Comparison of ENCODE assay signal across 8 cellular contexts in the genomic region with DNA sequence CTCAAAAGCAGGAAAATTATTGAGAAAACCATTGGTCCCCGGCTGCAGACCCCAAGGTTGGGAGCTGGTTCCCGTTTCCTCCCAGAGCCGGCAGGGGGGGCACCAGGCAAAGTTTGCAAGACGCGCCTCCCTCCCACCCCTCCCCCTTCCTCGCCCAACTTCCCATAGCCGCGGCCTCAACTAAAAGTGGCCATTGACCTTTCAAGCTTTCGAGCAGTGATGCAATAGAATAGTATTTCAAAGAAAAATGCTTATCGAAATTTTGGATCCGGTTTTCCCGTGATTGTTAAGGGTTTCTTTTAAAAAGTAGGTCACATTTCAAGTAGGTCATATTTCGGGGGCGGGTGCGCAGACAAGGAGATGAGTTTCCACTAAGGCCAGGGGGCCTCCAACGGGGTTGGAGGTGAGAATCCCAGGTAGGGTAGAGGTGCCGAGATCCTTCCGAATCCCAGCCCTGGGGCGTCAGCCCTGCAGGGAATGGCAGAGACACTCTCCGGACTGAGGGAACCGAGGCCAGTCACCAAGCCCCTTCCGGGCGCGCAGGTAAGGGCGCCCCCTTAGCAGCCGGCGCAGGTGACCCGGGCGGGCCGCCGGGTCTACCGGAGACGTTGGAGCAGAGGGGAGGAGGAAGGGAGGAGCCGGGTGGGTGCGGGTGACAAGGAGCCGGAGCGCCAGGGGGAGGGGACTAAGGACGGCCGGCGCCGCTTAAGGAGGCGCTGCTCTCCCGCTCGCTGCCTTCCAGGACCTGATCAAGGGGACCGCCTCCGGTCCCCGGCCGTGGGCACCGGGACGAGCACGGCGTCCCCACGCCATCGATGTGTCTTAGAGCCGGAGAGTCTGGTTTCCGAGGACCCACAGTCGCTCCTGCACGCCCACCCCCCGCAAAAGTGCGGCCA.
DNase-seq lines count a peak whose midpoint lies in the region; ATAC-seq and TF ChIP-seq lines count a peak whose summit lies in the region.

No MANE protein-coding gene starts in this region.

- peak overlapping the region; percentile 78 for H3K27ac ChIP-seq in layer of hippocampus (ENCODE audit: low read depth, low read length)

- peak overlapping the region; percentile 69 for H3K4me3 ChIP-seq in choroid plexus epithelial cell (ENCODE audit: low read depth, low read length)

- peak; percentile 89 for TF ChIP-seq CTCF in choroid plexus epithelial cell (conservative IDR thresholded peaks at IDR 0.05; ENCODE audit: low read depth, low read length)

- peak; percentile 46 for ATAC-seq in HG02852 (IDR thresholded peaks at IDR 0.05; ENCODE audit: unreplicated experiment)

- DNase-seq in DMS 273 (lab: John Stamatoyannopoulos, UW; ENCODE audit: unreplicated experiment) (peak; percentile 83), DMS 273 treated with DMSO at 0.1 percent for 48 hours (lab: John Stamatoyannopoulos, UW) (no peak), NCI-H2196 (lab: John Stamatoyannopoulos, UW; ENCODE audit: unreplicated experiment) (peak; percentile 56), choroid plexus epithelial cell (ENCODE audit: low read depth) (peak; percentile 95)
- DNase-seq in activated CD4-positive, alpha-beta T cell treated with anti-CD3 and anti-CD28 coated beads for 1 hour = peak; percentile 53
- DNase-seq in stimulated activated CD4-positive, alpha-beta T cell treated with anti-CD3 and anti-CD28 coated beads, Interleukin-1b, Interleukin-23, amount 100 ng/mL, for 1 hour (ENCODE audit: low read depth in 2 of 2) = peak; percentile 36 to 57

- peaks cover 5% of the 10 kb centered on the region for H3K27me3 ChIP-seq in layer of hippocampus (ENCODE audit: control insufficient read depth, insufficient read depth, low read length)
